Comparison of ENCODE assay signal across 16 cellular contexts in genomic region chr14:69987416-69988144, GRCh38.
"Had no signal": no experiment of that assay in that cellular context is flagged by ENCODE, and none has a peak within 500 bp of the region (broad histone marks: within the 10 kb centered on the region; RNA-seq: fewer than 3 reads in every experiment).

No MANE protein-coding gene starts in this region.

- FAIRE-seq: astrocyte had no signal

- H3K4me1 Mint-ChIP-seq: activated T-helper 17 cell treated with anti-CD3 and anti-CD28 coated beads, Interleukin-2, amount 50 U/mL, for 72 hours; naive thymus-derived CD4-positive, alpha-beta T cell had no signal

- H3K9me3 Mint-ChIP-seq: activated naive CD4-positive, alpha-beta T cell treated with anti-CD3 and anti-CD28 coated beads for 36 hours; activated T-helper 17 cell treated with anti-CD3 and anti-CD28 coated beads, Interleukin-2, amount 50 U/mL, for 72 hours; effector memory CD8-positive, alpha-beta T cell; T-helper 1 cell treated with Interleukin-12 subunit alpha and Interleukin-12 subunit beta and Interleukin-4 antibody, amounts not matched to agents 30 μg/mL and 1 μg/mL, for 36 hours had no signal

- ATAC-seq: activated T-helper 17 cell treated with anti-CD3 and anti-CD28 coated beads, Interleukin-2, amount 50 U/mL, for 72 hours; effector memory CD8-positive, alpha-beta T cell; gastroesophageal sphincter; left colon; naive thymus-derived CD4-positive, alpha-beta T cell; stimulated activated naive CD8-positive, alpha-beta T cell treated with anti-CD3 and anti-CD28 coated beads, Interleukin-15, Interleukin-2, amounts not matched to agents 100 U/mL and 50 U/mL, for 24 hours had no signal

- H3K36me3 Mint-ChIP-seq: naive thymus-derived CD4-positive, alpha-beta T cell had no signal

- H3K36me3 ChIP-seq: cardiac muscle cell, colonic mucosa, gastroesophageal sphincter, prostate gland, sigmoid colon, thoracic aorta had no signal

- H3K4me3 ChIP-seq: cardiac muscle cell, colonic mucosa, gastroesophageal sphincter, prostate gland, sigmoid colon, thoracic aorta had no signal

- H3K27ac Mint-ChIP-seq: activated naive CD4-positive, alpha-beta T cell treated with anti-CD3 and anti-CD28 coated beads for 36 hours; activated T-helper 17 cell treated with anti-CD3 and anti-CD28 coated beads, Interleukin-2, amount 50 U/mL, for 72 hours; effector memory CD8-positive, alpha-beta T cell; naive thymus-derived CD4-positive, alpha-beta T cell; T-helper 1 cell treated with Interleukin-12 subunit alpha and Interleukin-12 subunit beta and Interleukin-4 antibody, amounts not matched to agents 30 μg/mL and 1 μg/mL, for 36 hours had no signal

- H3K27me3 ChIP-seq: cardiac muscle cell, colonic mucosa, sigmoid colon had no signal

- H3K4me1 ChIP-seq: colonic mucosa, prostate gland, sigmoid colon had no signal

- H3K4me3 Mint-ChIP-seq: activated naive CD4-positive, alpha-beta T cell treated with anti-CD3 and anti-CD28 coated beads for 36 hours; activated T-helper 17 cell treated with anti-CD3 and anti-CD28 coated beads, Interleukin-2, amount 50 U/mL, for 72 hours; effector memory CD8-positive, alpha-beta T cell; naive thymus-derived CD4-positive, alpha-beta T cell; T-helper 1 cell treated with Interleukin-12 subunit alpha and Interleukin-12 subunit beta and Interleukin-4 antibody, amounts not matched to agents 30 μg/mL and 1 μg/mL, for 36 hours had no signal

- DNase-seq: activated CD4-positive, alpha-beta T cell treated with anti-CD3 and anti-CD28 coated beads for 48 hours; activated naive CD4-positive, alpha-beta T cell treated with anti-CD3 and anti-CD28 coated beads for 36 hours; colonic mucosa; effector memory CD8-positive, alpha-beta T cell; left colon; naive thymus-derived CD4-positive, alpha-beta T cell; sigmoid colon; stimulated activated CD4-positive, alpha-beta T cell treated with anti-CD3 and anti-CD28 coated beads, Interleukin-12 subunit alpha, Interleukin-12 subunit beta, amount 100 ng/mL, for 4 hours; stimulated activated naive CD8-positive, alpha-beta T cell treated with anti-CD3 and anti-CD28 coated beads, Interleukin-15, Interleukin-2, amounts not matched to agents 100 U/mL and 50 U/mL, for 24 hours had no signal

- H3K9me3 ChIP-seq: colonic mucosa, gastroesophageal sphincter, prostate gland, sigmoid colon, thoracic aorta had no signal

- H3K27ac ChIP-seq: cardiac muscle cell, colonic mucosa, gastroesophageal sphincter, prostate gland, sigmoid colon, thoracic aorta had no signal
